In genomic region chr6:1296079-1296478, GRCh38 we compare ENCODE assay signal across 16 cellular contexts. TPM values are rescaled to one million over a fixed set of nuclear protein-coding genes. Genes with fewer than 3 reads are reported as not detected.
"Had no signal": no experiment of that assay in that cellular context is flagged by ENCODE, and none has a peak within 500 bp of the region (broad histone marks: within the 10 kb centered on the region; RNA-seq: fewer than 3 reads in every experiment).

No MANE protein-coding gene starts in this region.

- FAIRE-seq: TTC549 had no signal

- ATAC-seq: left ventricle myocardium superior had no signal

- H3K4me3 ChIP-seq: skin epidermis had no signal

- DNase-seq: activated CD4-positive, alpha-beta T cell treated with anti-CD3 and anti-CD28 coated beads, Interleukin-2, amount 10 ng/mL, durations not matched to agents 24 days and 14 days; activated CD4-positive, CD25-positive, alpha-beta regulatory T cell; activated CD8-positive, alpha-beta memory T cell treated with anti-CD3 and anti-CD28 coated beads for 24 hours; activated naive CD8-positive, alpha-beta T cell treated with anti-CD3 and anti-CD28 coated beads for 36 hours; cortex of kidney; effector CD4-positive, alpha-beta T cell; left ventricle myocardium superior; nucleus accumbens; posterior cingulate gyrus; stimulated activated CD4-positive, alpha-beta T cell treated with anti-CD3 and anti-CD28 coated beads, Interleukin-4, amount 100 ng/mL, for 4 hours; stimulated activated CD8-positive, alpha-beta memory T cell treated with anti-CD3 and anti-CD28 coated beads, Interleukin-4, amount 100 ng/mL, for 48 hours; stimulated activated naive CD4-positive, alpha-beta T cell treated with Interleukin-2 at 50 U/mL for 16 hours; T-helper 2 cell had no signal

RNA-seq across cellular contexts. Expression of gene FOXQ1, which starts 15.8 kb away (rescaled TPM):
- total RNA-seq: activated CD4-positive, alpha-beta T cell treated with anti-CD3 and anti-CD28 coated beads, Interleukin-2, amount 10 ng/mL, durations not matched to agents 24 days and 14 days; activated naive CD8-positive, alpha-beta T cell treated with anti-CD3 and anti-CD28 coated beads for 36 hours; left ventricle myocardium superior; mesenteric fat pad had no signal
